ENCODE assay signal across 1 cellular context in the genomic region with DNA sequence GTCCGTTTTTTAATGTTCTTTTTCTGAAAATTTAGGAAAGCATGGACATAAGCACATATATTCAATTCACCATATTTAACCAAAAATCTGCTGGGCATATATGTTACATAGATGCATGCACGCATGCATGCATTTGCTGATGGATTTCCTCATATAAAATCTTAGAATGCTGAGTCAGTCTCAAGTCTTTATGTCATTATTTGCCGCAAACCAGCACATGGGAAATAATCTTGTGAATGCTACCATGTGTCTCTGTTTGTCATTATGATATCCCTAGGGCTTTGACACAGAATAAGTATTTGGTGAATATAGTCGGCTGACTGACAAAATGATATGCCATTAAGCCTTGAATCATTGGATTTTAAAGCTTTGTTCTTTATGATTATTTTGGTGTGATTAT.
TF ChIP-seq lines count a peak whose summit lies in the region.

No MANE protein-coding gene starts in this region.

TF ChIP-seq in K562, 482 proteins besides CTCF, POLR2A, EP300 and RAD21 (continued from another document):
- TF ChIP-seq MAFK (IDR thresholded peaks at IDR 0.05; ENCODE audit: low read length) (peak; percentile 24; the same call in 1 of the 2 replicates), ZC3H11A (IDR thresholded peaks at IDR 0.05; ENCODE audit: low read depth, low read length) (no peak), MAFF (IDR thresholded peaks at IDR 0.05; ENCODE audit: low read length) (peak; percentile 30; the same call in 1 of the 2 replicates), ZNF354B (CRISPR knock-in tag; IDR thresholded peaks at IDR 0.05) (no peak)
